11 cellular contexts compared by ENCODE assay signal in genomic region chr3:111238896-111239295, GRCh38.
A peak's percentile ranks its signal among the peaks of the same experiment; 100 is the strongest.
DNase-seq lines count a peak whose midpoint lies in the region; ATAC-seq and TF ChIP-seq lines count a peak whose summit lies in the region.
"Had no signal": no experiment of that assay in that cellular context is flagged by ENCODE, and none has a peak within 500 bp of the region (broad histone marks: within the 10 kb centered on the region; RNA-seq: fewer than 3 reads in every experiment).

No MANE protein-coding gene starts in this region.

- no peak for TF ChIP-seq CTCF in natural killer cell (IDR thresholded peaks at IDR 0.05)

- H3K36me3 Mint-ChIP-seq in activated CD4-positive, alpha-beta T cell treated with anti-CD3 and anti-CD28 coated beads, Interleukin-2, amount 10 ng/mL, durations not matched to agents 24 days and 14 days (ENCODE audit: low read depth), result peaks cover 11% of the 10 kb centered on the region
- H3K36me3 Mint-ChIP-seq in natural killer cell, result no peaks in the 10 kb centered on the region

- H3K9me3 Mint-ChIP-seq in activated CD4-positive, alpha-beta T cell treated with anti-CD3 and anti-CD28 coated beads, Interleukin-2, amount 10 ng/mL, durations not matched to agents 24 days and 14 days, result peaks cover 27% of the 10 kb centered on the region
- H3K9me3 Mint-ChIP-seq in natural killer cell, result peaks cover 0 to 3% of the 10 kb centered on the region in 2 donors

- no peaks in the 10 kb centered on the region for H3K27me3 Mint-ChIP-seq in activated CD4-positive, alpha-beta T cell treated with anti-CD3 and anti-CD28 coated beads, Interleukin-2, amount 10 ng/mL, durations not matched to agents 24 days and 14 days
- no peaks in the 10 kb centered on the region for H3K27me3 Mint-ChIP-seq in natural killer cell (ENCODE audit: low read depth in 2 of 2)

- H3K4me3 Mint-ChIP-seq in activated CD4-positive, alpha-beta T cell treated with anti-CD3 and anti-CD28 coated beads, Interleukin-2, amount 10 ng/mL, durations not matched to agents 24 days and 14 days, result peak overlapping the region; percentile 34
- H3K4me3 Mint-ChIP-seq in natural killer cell, result peak overlapping the region; percentile 54

- H3K4me1 Mint-ChIP-seq in activated CD4-positive, alpha-beta T cell treated with anti-CD3 and anti-CD28 coated beads, Interleukin-2, amount 10 ng/mL, durations not matched to agents 24 days and 14 days, result peaks cover 37% of the 10 kb centered on the region
- H3K4me1 Mint-ChIP-seq in natural killer cell, result peaks cover 28 to 36% of the 10 kb centered on the region in 2 donors

- H3K27ac Mint-ChIP-seq in activated CD4-positive, alpha-beta T cell treated with anti-CD3 and anti-CD28 coated beads, Interleukin-2, amount 10 ng/mL, durations not matched to agents 24 days and 14 days, result peak overlapping the region; percentile 52
- peak overlapping the region; percentile 47 to 55 for H3K27ac Mint-ChIP-seq in natural killer cell

- intact Hi-C loops in activated CD4-positive, alpha-beta T cell treated with anti-CD3 and anti-CD28 coated beads, Interleukin-2, amount 10 ng/mL, durations not matched to agents 24 days and 14 days (cut with micrococcal nuclease), result loop anchor here (1.0 to 10.0 kb wide), 9 partner anchors 21 to 1434 kb away; partner anchors contain the start of genes NECTIN3 and ZBED2
- intact Hi-C loops in natural killer cell (cut with micrococcal nuclease), result loop anchor here (5.0 kb wide), 1 partner anchor 167 kb away; the partner anchor contains the start of gene NECTIN3

- ATAC-seq in GM21737 (IDR thresholded peaks at IDR 0.05; ENCODE audit: unreplicated experiment) (peak; percentile 99), HG03442 (IDR thresholded peaks at IDR 0.05; ENCODE audit: unreplicated experiment) (peak; percentile 100), natural killer cell (peak; percentile 73 to 90 (median 74))
- ATAC-seq: A549 had no signal

- peak; percentile 85 for DNase-seq in activated CD4-positive, alpha-beta T cell treated with anti-CD3 and anti-CD28 coated beads, Interleukin-2, amount 10 ng/mL, durations not matched to agents 24 days and 14 days
- no peak for DNase-seq in activated CD4-positive, alpha-beta T cell treated with anti-CD3 and anti-CD28 coated beads for 48 hours
- DNase-seq in natural killer cell, result no peak
- DNase-seq in SIG-M5 (lab: John Stamatoyannopoulos, UW), result no peak
- DNase-seq in D341Med (ENCODE audit: low spot score), result no peak
- DNase-seq in COR-L47 (lab: John Stamatoyannopoulos, UW), result no peak
- DNase-seq: colonic mucosa, occipital lobe had no signal
